Comparison of ENCODE assay signal across 1 cellular context in the genomic region with DNA sequence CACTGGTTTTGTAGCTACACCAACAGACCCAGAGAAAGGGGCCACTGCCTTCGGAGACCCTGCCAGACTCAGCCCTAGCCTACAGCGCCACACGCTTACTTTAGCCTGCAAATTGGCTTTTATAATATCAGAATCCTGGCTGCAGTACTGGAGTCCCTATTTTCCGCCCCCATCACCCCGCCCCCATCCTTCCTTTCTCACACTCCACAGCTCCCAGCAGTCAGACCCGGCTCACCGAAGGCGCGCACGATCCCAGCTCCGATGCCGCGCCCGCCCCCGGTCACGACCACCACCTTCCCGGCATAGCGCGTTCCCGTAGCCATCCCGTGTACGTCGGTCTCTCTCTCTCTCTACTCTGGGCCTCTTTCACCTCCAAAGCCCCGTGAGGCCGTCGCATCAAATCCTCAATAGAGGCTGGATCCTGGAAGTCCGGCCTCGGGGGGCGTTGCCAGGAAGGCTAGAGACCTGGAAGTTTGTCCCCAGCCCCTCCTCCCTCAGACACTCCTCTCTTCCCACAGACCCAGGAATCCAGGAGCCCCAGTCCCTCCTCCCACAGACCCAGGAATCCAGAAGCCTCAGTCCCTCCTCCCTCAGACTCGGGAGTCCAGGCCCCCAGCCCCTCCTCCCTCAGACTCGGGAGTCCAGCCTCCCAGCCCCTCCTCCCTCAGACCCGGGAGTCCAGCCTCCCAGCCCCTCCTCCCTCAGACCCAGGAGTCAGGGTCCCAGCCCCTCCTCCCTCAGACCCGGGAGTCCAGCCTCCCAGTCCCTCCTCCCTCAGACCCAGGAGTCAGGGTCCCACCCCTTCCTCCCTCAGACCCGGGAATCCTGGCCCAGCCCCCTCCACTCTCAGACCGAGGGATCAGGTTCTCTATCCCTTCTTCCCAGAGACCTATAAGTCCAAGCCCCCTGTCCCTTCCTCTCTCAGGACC.
TF ChIP-seq lines count a peak whose summit lies in the region.

Gene HSD17B14, minus strand, starts transcription at position 403 of the 929 bp plus-strand sequence. Its CDS starts 80 bp downstream, at position 323.

TF ChIP-seq in GM12878, 131 proteins besides CTCF, POLR2A, EP300 and RAD21 (continued from another document):
- TF ChIP-seq MXI1 (IDR thresholded peaks at IDR 0.05; ENCODE audit: low read depth, low read length) (peak; percentile 1; the same call in 1 of the 2 replicates), FOXM1 (IDR thresholded peaks at IDR 0.05; ENCODE audit: low read depth, low read length) (no peak), CHD4 (IDR thresholded peaks at IDR 0.05) (no peak), IKZF2 (IDR thresholded peaks at IDR 0.05) (0 out of 4 replicates have a peak, but pooled peaks of 1 of the 2 experiments have one; percentile 3), SIX5 (IDR thresholded peaks at IDR 0.05; ENCODE audit: low read depth, low read length, severe bottlenecking) (no peak), KAT2A (conservative IDR thresholded peaks at IDR 0.05; ENCODE audit: control insufficient read depth, low read depth, low read length) (no peak), ZZZ3 (IDR thresholded peaks at IDR 0.05; ENCODE audit: control insufficient read depth, insufficient read length, low read depth) (no peak), YY1 (IDR thresholded peaks at IDR 0.05; ENCODE audit: low read depth, low read length) (no peak; the same call in 1 of the 2 replicates), NR2F1 (conservative IDR thresholded peaks at IDR 0.05) (no peak), ZSCAN29 (IDR thresholded peaks at IDR 0.05) (no peak), NBN (IDR thresholded peaks at IDR 0.05) (0 out of 2 replicates have a peak, but pooled peaks have one; percentile 15), EZH2 (IDR thresholded peaks at IDR 0.05; ENCODE audit: borderline replicate concordance, control insufficient read depth, low read depth, low read length) (no peak), IRF4 (IDR thresholded peaks at IDR 0.05; ENCODE audit: low read depth, low read length) (no peak), CBX3 (IDR thresholded peaks at IDR 0.05; ENCODE audit: borderline replicate concordance, low read depth) (no peak), BRCA1 (IDR thresholded peaks at IDR 0.05; ENCODE audit: low read depth, low read length) (no peak), BCLAF1 (IDR thresholded peaks at IDR 0.05) (no peak), NR2C2 (IDR thresholded peaks at IDR 0.05; ENCODE audit: borderline replicate concordance, control insufficient read depth, insufficient read length, low read depth) (no peak), ATF7 (IDR thresholded peaks at IDR 0.05; ENCODE audit: low read depth) (no peak), ZBTB40 (IDR thresholded peaks at IDR 0.05; ENCODE audit: borderline replicate concordance) (no peak), BACH1 (IDR thresholded peaks at IDR 0.05; ENCODE audit: borderline replicate concordance) (0 out of 2 replicates have a peak, but pooled peaks have one; percentile 5), POLR2AphosphoS2 (IDR thresholded peaks at IDR 0.05; ENCODE audit: low read depth, low read length) (0 out of 2 replicates have a peak, but pooled peaks have one; percentile 17), STAT3 (IDR thresholded peaks at IDR 0.05; ENCODE audit: low read depth, low read length) (no peak), KDM1A (IDR thresholded peaks at IDR 0.05; ENCODE audit: borderline replicate concordance) (no peak), ZNF207 (IDR thresholded peaks at IDR 0.05; ENCODE audit: borderline replicate concordance) (no peak), MYB (IDR thresholded peaks at IDR 0.05; ENCODE audit: borderline replicate concordance, low read depth, low read length) (no peak)
- TF ChIP-seq, protein P1, sequence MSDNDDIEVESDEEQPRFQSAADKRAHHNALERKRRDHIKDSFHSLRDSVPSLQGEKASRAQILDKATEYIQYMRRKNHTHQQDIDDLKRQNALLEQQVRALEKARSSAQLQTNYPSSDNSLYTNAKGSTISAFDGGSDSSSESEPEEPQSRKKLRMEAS (IDR thresholded peaks at IDR 0.05; ENCODE audit: low read depth, low read length) = no peak
- TF ChIP-seq, protein P2, sequence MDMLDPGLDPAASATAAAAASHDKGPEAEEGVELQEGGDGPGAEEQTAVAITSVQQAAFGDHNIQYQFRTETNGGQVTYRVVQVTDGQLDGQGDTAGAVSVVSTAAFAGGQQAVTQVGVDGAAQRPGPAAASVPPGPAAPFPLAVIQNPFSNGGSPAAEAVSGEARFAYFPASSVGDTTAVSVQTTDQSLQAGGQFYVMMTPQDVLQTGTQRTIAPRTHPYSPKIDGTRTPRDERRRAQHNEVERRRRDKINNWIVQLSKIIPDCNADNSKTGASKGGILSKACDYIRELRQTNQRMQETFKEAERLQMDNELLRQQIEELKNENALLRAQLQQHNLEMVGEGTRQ (IDR thresholded peaks at IDR 0.05; ENCODE audit: borderline replicate concordance, low read depth, low read length) = no peak
